In the genomic region with DNA sequence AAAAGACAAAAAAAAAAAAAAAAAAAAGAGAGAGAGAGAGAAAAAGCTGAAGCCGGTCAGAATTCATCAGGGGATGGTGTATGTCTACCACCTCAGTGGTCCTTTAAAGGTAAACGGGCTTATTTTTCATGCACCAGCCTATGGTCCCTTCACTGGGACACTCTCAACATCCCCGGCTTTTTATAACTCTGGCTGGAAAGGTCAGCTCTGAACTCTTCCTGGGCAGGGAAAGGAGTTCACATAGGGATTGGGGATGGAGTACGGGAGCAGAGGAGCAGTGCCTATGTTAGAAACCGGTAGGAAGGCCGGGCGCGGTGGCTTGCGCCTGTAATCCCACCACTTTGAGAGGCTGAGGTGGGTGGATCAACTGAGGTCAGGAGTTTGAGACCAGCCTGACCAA, we compare ENCODE assay signal across 1 cellular context.
A peak's percentile ranks its signal among the peaks of the same experiment; 100 is the strongest.
TF ChIP-seq lines count a peak whose summit lies in the region.

No MANE protein-coding gene starts in this region.

TF ChIP-seq in GM12878, 131 proteins besides CTCF, POLR2A, EP300 and RAD21:
- TF ChIP-seq ZNF384 (IDR thresholded peaks at IDR 0.05; ENCODE audit: borderline replicate concordance, low read depth, low read length) (peak; percentile 33; the same call in 1 of the 2 replicates), SREBF1 (IDR thresholded peaks at IDR 0.05; ENCODE audit: low read length) (no peak)
